Comparison of ENCODE assay signal across 21 cellular contexts in the genomic region with DNA sequence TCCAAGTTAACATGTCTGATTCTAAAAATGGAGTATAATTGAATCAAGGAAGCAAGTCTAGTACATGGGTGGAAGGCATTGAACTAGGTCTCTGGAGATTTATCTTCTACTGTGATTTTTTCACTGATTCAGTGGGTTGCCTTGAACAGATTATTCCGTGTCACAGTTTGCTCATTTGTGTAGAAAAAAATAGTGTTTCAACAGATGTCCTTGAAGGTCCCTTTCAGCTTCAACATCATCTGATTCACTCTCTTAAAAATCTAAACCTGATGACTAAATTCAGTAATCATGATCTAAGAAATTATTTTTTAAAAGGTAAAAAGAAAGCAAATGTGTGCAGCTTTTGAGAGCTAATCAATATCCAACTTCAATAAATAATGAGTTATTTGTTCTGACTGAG.
DNase-seq lines count a peak whose midpoint lies in the region; ATAC-seq and TF ChIP-seq lines count a peak whose summit lies in the region.
"Had no signal": no experiment of that assay in that cellular context is flagged by ENCODE, and none has a peak within 500 bp of the region (broad histone marks: within the 10 kb centered on the region; RNA-seq: fewer than 3 reads in every experiment).

No MANE protein-coding gene starts in this region.

- peaks cover 0 to 14% of the 10 kb centered on the region in 2 donors for H3K4me1 ChIP-seq in adrenal gland (replicated peaks in 1 of 2)
- H3K4me1 ChIP-seq: Caco-2 had no signal

- H3K36me3 Mint-ChIP-seq in stimulated activated effector memory CD8-positive, alpha-beta T cell treated with anti-CD3 and anti-CD28 coated beads, Interleukin-12 subunit alpha, Interleukin-12 subunit beta, amount 100 ng/mL, for 72 hours: no peaks in the 10 kb centered on the region
- no peaks in the 10 kb centered on the region for H3K36me3 Mint-ChIP-seq in activated CD4-positive, alpha-beta T cell treated with anti-CD3 and anti-CD28 coated beads, Interleukin-2, amount 10 ng/mL, durations not matched to agents 24 days and 14 days (ENCODE audit: low read depth)
- H3K36me3 Mint-ChIP-seq: CD4-positive, CD25-positive, alpha-beta regulatory T cell; CD8-positive, alpha-beta T cell had no signal

- no peak for TF ChIP-seq CTCF in adrenal gland (IDR thresholded peaks at IDR 0.05)

- H3K9me3 Mint-ChIP-seq in stimulated activated effector memory CD8-positive, alpha-beta T cell treated with anti-CD3 and anti-CD28 coated beads, Interleukin-12 subunit alpha, Interleukin-12 subunit beta, amount 100 ng/mL, for 72 hours: no peaks in the 10 kb centered on the region
- H3K9me3 Mint-ChIP-seq in activated CD4-positive, alpha-beta T cell treated with anti-CD3 and anti-CD28 coated beads, Interleukin-2, amount 10 ng/mL, durations not matched to agents 24 days and 14 days: peaks cover 19% of the 10 kb centered on the region
- H3K9me3 Mint-ChIP-seq: CD8-positive, alpha-beta T cell; H9 had no signal

- H3K27ac Mint-ChIP-seq in stimulated activated effector memory CD8-positive, alpha-beta T cell treated with anti-CD3 and anti-CD28 coated beads, Interleukin-12 subunit alpha, Interleukin-12 subunit beta, amount 100 ng/mL, for 72 hours: no peak overlapping the region
- no peak overlapping the region for H3K27ac Mint-ChIP-seq in activated CD4-positive, alpha-beta T cell treated with anti-CD3 and anti-CD28 coated beads, Interleukin-2, amount 10 ng/mL, durations not matched to agents 24 days and 14 days
- H3K27ac Mint-ChIP-seq: B cell; CD4-positive, CD25-positive, alpha-beta regulatory T cell; CD8-positive, alpha-beta T cell had no signal

- no peaks in the 10 kb centered on the region for H3K4me1 Mint-ChIP-seq in stimulated activated effector memory CD8-positive, alpha-beta T cell treated with anti-CD3 and anti-CD28 coated beads, Interleukin-12 subunit alpha, Interleukin-12 subunit beta, amount 100 ng/mL, for 72 hours
- H3K4me1 Mint-ChIP-seq in activated CD4-positive, alpha-beta T cell treated with anti-CD3 and anti-CD28 coated beads, Interleukin-2, amount 10 ng/mL, durations not matched to agents 24 days and 14 days: no peaks in the 10 kb centered on the region
- H3K4me1 Mint-ChIP-seq: B cell; CD4-positive, CD25-positive, alpha-beta regulatory T cell; H9 had no signal

- peak overlapping the region in 3 of 5 donors; percentile 39 to 48 (median 47) for H3K27ac ChIP-seq in adrenal gland
- H3K27ac ChIP-seq: A549, BLaER1, C4-2B, GM23248 had no signal

- ATAC-seq in HG02870 (IDR thresholded peaks at IDR 0.05; ENCODE audit: unreplicated experiment) (peak; percentile 51), HG02852 (IDR thresholded peaks at IDR 0.05; ENCODE audit: unreplicated experiment) (no peak)
- peak; percentile 55 for ATAC-seq in stimulated activated effector memory CD8-positive, alpha-beta T cell treated with anti-CD3 and anti-CD28 coated beads, Interleukin-12 subunit alpha, Interleukin-12 subunit beta, amount 100 ng/mL, for 72 hours
- ATAC-seq: A549; CD8-positive, alpha-beta T cell; HCT116 had no signal

- peak; percentile 4 for DNase-seq in Ammon's horn (ENCODE audit: low spot score)
- DNase-seq in adrenal gland: no peak
- DNase-seq in stimulated activated effector memory CD8-positive, alpha-beta T cell treated with anti-CD3 and anti-CD28 coated beads, Interleukin-12 subunit alpha, Interleukin-12 subunit beta, amount 100 ng/mL, for 72 hours (ENCODE audit: low spot score in 2 of 2): no peak
- DNase-seq in activated CD4-positive, alpha-beta T cell treated with anti-CD3 and anti-CD28 coated beads, Interleukin-2, amount 50 U/mL, for 1 hour: no peak
- DNase-seq in activated CD4-positive, alpha-beta T cell treated with anti-CD3 and anti-CD28 coated beads, Interleukin-2, amount 10 ng/mL, durations not matched to agents 24 days and 14 days: no peak
- DNase-seq: 8988T; ACHN; Caco-2; CD4-positive, CD25-positive, alpha-beta regulatory T cell; CD8-positive, alpha-beta T cell; DMS153; DND-41; GM23248; H9 had no signal

- H3K4me3 ChIP-seq in adrenal gland: no peak overlapping the region
- H3K4me3 ChIP-seq: A549, BLaER1, GM23248 had no signal

- no peaks in the 10 kb centered on the region for H3K36me3 ChIP-seq in adrenal gland (replicated peaks in 1 of 2)
- H3K36me3 ChIP-seq: BLaER1 had no signal

- H3K27me3 ChIP-seq in adrenal gland: no peaks in the 10 kb centered on the region
- H3K27me3 ChIP-seq: BLaER1 had no signal

- H3K4me3 Mint-ChIP-seq in stimulated activated effector memory CD8-positive, alpha-beta T cell treated with anti-CD3 and anti-CD28 coated beads, Interleukin-12 subunit alpha, Interleukin-12 subunit beta, amount 100 ng/mL, for 72 hours: no peak overlapping the region
- no peak overlapping the region for H3K4me3 Mint-ChIP-seq in activated CD4-positive, alpha-beta T cell treated with anti-CD3 and anti-CD28 coated beads, Interleukin-2, amount 10 ng/mL, durations not matched to agents 24 days and 14 days
- H3K4me3 Mint-ChIP-seq: B cell; CD4-positive, CD25-positive, alpha-beta regulatory T cell; CD8-positive, alpha-beta T cell; H9 had no signal

- intact Hi-C loops in adrenal gland (cut with DNase I): no loop called here
- intact Hi-C loops in activated CD4-positive, alpha-beta T cell treated with anti-CD3 and anti-CD28 coated beads, Interleukin-2, amount 10 ng/mL, durations not matched to agents 24 days and 14 days (cut with micrococcal nuclease): no loop called here

- no peaks in the 10 kb centered on the region for H3K27me3 Mint-ChIP-seq in activated CD4-positive, alpha-beta T cell treated with anti-CD3 and anti-CD28 coated beads, Interleukin-2, amount 10 ng/mL, durations not matched to agents 24 days and 14 days
- H3K27me3 Mint-ChIP-seq: B cell; CD4-positive, CD25-positive, alpha-beta regulatory T cell had no signal

- WGBS in adrenal gland, 4 donors: 31 to 48% (median 40%) methylated on average over 1 of the region's 1 CpG

- TF ChIP-seq POLR2A in adrenal gland (IDR thresholded peaks at IDR 0.05): no peak

- H3K9me3 ChIP-seq in adrenal gland (replicated peaks in 1 of 3): no peaks in the 10 kb centered on the region
- H3K9me3 ChIP-seq: A549, Caco-2 had no signal
